15 cellular contexts compared by ENCODE assay signal in the genomic region with DNA sequence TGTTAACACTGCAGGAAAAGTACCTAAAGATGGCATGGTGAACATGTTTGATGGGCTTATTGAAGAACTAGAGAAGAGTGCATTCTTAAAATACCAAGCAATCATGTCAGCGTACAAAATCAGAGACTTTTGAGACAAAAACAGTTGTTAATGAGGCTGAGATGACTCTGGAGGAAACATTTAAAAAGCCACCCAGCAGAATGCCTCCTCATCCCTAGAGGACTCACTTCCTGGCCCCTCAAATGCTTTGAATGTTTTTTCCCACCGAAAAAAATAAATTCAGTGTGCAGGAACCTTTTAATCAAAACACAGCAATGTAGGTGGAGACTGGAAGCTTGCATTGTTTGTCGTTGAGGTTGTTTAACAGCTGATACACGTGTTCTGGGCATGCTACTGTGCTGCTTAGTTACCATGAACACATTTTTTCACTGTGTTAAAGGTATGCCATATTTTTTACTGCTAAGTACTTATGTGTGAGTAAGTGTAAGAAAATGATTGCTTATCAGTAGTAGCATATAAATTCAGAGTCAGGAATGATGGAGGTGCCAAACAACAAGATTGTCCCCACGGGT.
DNase-seq lines count a peak whose midpoint lies in the region; FAIRE-seq and TF ChIP-seq lines count a peak whose summit lies in the region.
"Had no signal": no experiment of that assay in that cellular context is flagged by ENCODE, and none has a peak within 500 bp of the region (broad histone marks: within the 10 kb centered on the region; RNA-seq: fewer than 3 reads in every experiment).

No MANE protein-coding gene starts in this region.

- H3K79me1 ChIP-seq in trophoblast cell (ENCODE audit: low read length), result no peaks in the 10 kb centered on the region

- H3K27me3 ChIP-seq in A673 (replicated peaks; ENCODE audit: insufficient read depth, low read depth, low read length, poor library complexity) (no peaks in the 10 kb centered on the region), SJSA1 (replicated peaks) (no peaks in the 10 kb centered on the region), trophoblast cell (ENCODE audit: insufficient read depth, low read length) (no peaks in the 10 kb centered on the region)
- H3K27me3 ChIP-seq: BE2C had no signal

- no TSS peak for BruUV-seq in A673 (replicated peaks; lab: Mats Ljungman, UMichigan)

- no peak overlapping the region for H3K9ac ChIP-seq in trophoblast cell (ENCODE audit: low read length)
- no peak overlapping the region for H3K9ac ChIP-seq in kidney (ENCODE audit: low read length in 2 of 2)

- H3K14ac ChIP-seq in trophoblast cell (ENCODE audit: low read length), result no peak overlapping the region

- H4K12ac ChIP-seq in trophoblast cell (ENCODE audit: low read depth, low read length), result no peak overlapping the region

- H3K4me1 ChIP-seq in A673 (ENCODE audit: insufficient read depth, low read length, poor library complexity, severe bottlenecking) (no peaks in the 10 kb centered on the region), SJSA1 (replicated peaks) (peaks cover 28% of the 10 kb centered on the region), trophoblast cell (ENCODE audit: control insufficient read depth in 1 of 2, insufficient read depth in 2 of 2, low read length in 2 of 2) (peaks cover 2 to 12% of the 10 kb centered on the region in 2 experiments), kidney (ENCODE audit: control insufficient read depth in 1 of 2, insufficient read depth in 1 of 2, low read depth in 1 of 2, low read length in 2 of 2) (no peaks in the 10 kb centered on the region)
- H3K4me1 ChIP-seq: BE2C had no signal

- H4K8ac ChIP-seq in trophoblast cell (ENCODE audit: low read depth, low read length), result no peak overlapping the region

- peak; percentile 22 for DNase-seq in A673 (ENCODE audit: low spot score)
- peak; percentile 24 for DNase-seq in EH (ENCODE audit: low read depth)
- DNase-seq in SJSA1 (ENCODE audit: low read depth in 1 of 2, low spot score in 2 of 2), result peak; percentile 58 to 91
- peak; percentile 58 to 83 for DNase-seq in trophoblast cell
- no peak for DNase-seq in RWPE1 (ENCODE audit: low spot score)
- no peak for DNase-seq in head of caudate nucleus
- no peak for DNase-seq in HK-2 (ENCODE audit: unreplicated experiment)
- no peak for DNase-seq in kidney
- DNase-seq: BE2C; CD4-positive, alpha-beta memory T cell; DMS79; GDM1; HCEC 1CT had no signal

- TF ChIP-seq CTCF in A673 (conservative IDR thresholded peaks at IDR 0.05; ENCODE audit: low read depth, low read length) (no peak), RWPE1 (conservative IDR thresholded peaks at IDR 0.05; ENCODE audit: low read depth) (no peak), kidney (IDR thresholded peaks at IDR 0.05; ENCODE audit: borderline replicate concordance, extremely low read depth, insufficient read depth) (no peak)

- no peaks in the 10 kb centered on the region for H3K36me3 ChIP-seq in A673 (ENCODE audit: insufficient read depth, low read length, poor library complexity, severe bottlenecking)
- H3K36me3 ChIP-seq in SJSA1, result no peaks in the 10 kb centered on the region
- H3K36me3 ChIP-seq in trophoblast cell (ENCODE audit: control insufficient read depth in 1 of 2, insufficient read depth in 2 of 2, low read length in 2 of 2), result no peaks in the 10 kb centered on the region
- no peaks in the 10 kb centered on the region for H3K36me3 ChIP-seq in kidney (ENCODE audit: control insufficient read depth in 1 of 2, insufficient read depth in 2 of 2, low read length in 2 of 2)
- H3K36me3 ChIP-seq: BE2C had no signal

- no peak overlapping the region for H2BK5ac ChIP-seq in trophoblast cell (ENCODE audit: low read depth, low read length, poor library complexity)

- POLR2A ChIA-PET in A673 (lab: Charles Lee; ENCODE audit: low non-redundant PET) (no interaction called here), RWPE1 (lab: Yijun Ruan, JAX; ENCODE audit: low non-redundant PET) (no interaction called here)

- no peak overlapping the region for H2BK12ac ChIP-seq in trophoblast cell (ENCODE audit: low read length)

- no peak overlapping the region for H2AK5ac ChIP-seq in trophoblast cell (ENCODE audit: low read length)

- no peak overlapping the region for H3K23ac ChIP-seq in trophoblast cell (ENCODE audit: low read length)

- no peak overlapping the region for H3K18ac ChIP-seq in trophoblast cell (ENCODE audit: low read length)

- CTCF ChIA-PET in A673 (lab: Charles Lee) (no interaction called here), RWPE1 (lab: Yijun Ruan, JAX) (no interaction called here)

- intact Hi-C loops in A673 (cut with micrococcal nuclease; ENCODE audit: unreplicated experiment) (no loop called here), head of caudate nucleus (cut with DNase I) (no loop called here), kidney (cut with DNase I) (no loop called here)

- H3K4me2 ChIP-seq in trophoblast cell (ENCODE audit: low read length), result no peak overlapping the region

- H3K4me3 ChIP-seq in A673 (ENCODE audit: low read depth, low read length, poor library complexity, severe bottlenecking), result no peak overlapping the region
- H3K4me3 ChIP-seq in SJSA1, result no peak overlapping the region
- H3K4me3 ChIP-seq in trophoblast cell (ENCODE audit: low read depth, low read length), result no peak overlapping the region
- H3K4me3 ChIP-seq in kidney (ENCODE audit: low read length in 2 of 2), result no peak overlapping the region

- no peaks in the 10 kb centered on the region for H3K79me2 ChIP-seq in trophoblast cell (ENCODE audit: control insufficient read depth, insufficient read depth, low read length, poor library complexity)

- H3K9me3 ChIP-seq in A673 (ENCODE audit: low read depth, low read length, poor library complexity, severe bottlenecking) (no peaks in the 10 kb centered on the region), SJSA1 (replicated peaks) (no peaks in the 10 kb centered on the region), trophoblast cell (ENCODE audit: insufficient read depth, low read depth, low read length) (no peaks in the 10 kb centered on the region), kidney (ENCODE audit: control insufficient read depth in 1 of 2, low read length in 2 of 2) (no peaks in the 10 kb centered on the region)
- H3K9me3 ChIP-seq: BE2C had no signal

- FAIRE-seq in kidney (lab: Jason Lieb, UNC), result no peak
- FAIRE-seq: GM12892 had no signal

- no peak overlapping the region for H4K91ac ChIP-seq in trophoblast cell (ENCODE audit: low read depth, low read length)

- H2BK120ac ChIP-seq in trophoblast cell (ENCODE audit: insufficient read depth, low read length, poor library complexity), result no peak overlapping the region

- WGBS in trophoblast cell (ENCODE audit: extremely low coverage, insufficient coverage, insufficient read length), result no CpG with 5 or more reads among the region's 5 CpGs

- H3K27ac ChIP-seq in A673 (ENCODE audit: low read depth, low read length, poor library complexity, severe bottlenecking), result no peak overlapping the region
- peak overlapping the region; percentile 84 for H3K27ac ChIP-seq in SJSA1
- H3K27ac ChIP-seq in trophoblast cell (ENCODE audit: low read depth, low read length), result no peak overlapping the region
- no peak overlapping the region for H3K27ac ChIP-seq in RWPE1
- H3K27ac ChIP-seq in kidney (ENCODE audit: low read depth in 2 of 2, low read length in 2 of 2), result no peak overlapping the region
- H3K27ac ChIP-seq: C4-2B had no signal

- no peak overlapping the region for H3K4ac ChIP-seq in trophoblast cell (ENCODE audit: low read depth, low read length)

- no peak overlapping the region for H2AFZ ChIP-seq in trophoblast cell (ENCODE audit: insufficient read depth, low read length, poor library complexity)

Comparison
In these comparisons a context has a peak if more than half of its experiments do, and no peak if none do; other contexts are left out.
1. DNase-seq: peak in A673 (single experiment), EH (single experiment), SJSA1 (2 of 2) and trophoblast cell (2 of 2); none in RWPE1 (single experiment), head of caudate nucleus (0 of 42), HK-2 (single experiment) and kidney (single experiment).